ENCODE assay signal across 17 cellular contexts in the genomic region with DNA sequence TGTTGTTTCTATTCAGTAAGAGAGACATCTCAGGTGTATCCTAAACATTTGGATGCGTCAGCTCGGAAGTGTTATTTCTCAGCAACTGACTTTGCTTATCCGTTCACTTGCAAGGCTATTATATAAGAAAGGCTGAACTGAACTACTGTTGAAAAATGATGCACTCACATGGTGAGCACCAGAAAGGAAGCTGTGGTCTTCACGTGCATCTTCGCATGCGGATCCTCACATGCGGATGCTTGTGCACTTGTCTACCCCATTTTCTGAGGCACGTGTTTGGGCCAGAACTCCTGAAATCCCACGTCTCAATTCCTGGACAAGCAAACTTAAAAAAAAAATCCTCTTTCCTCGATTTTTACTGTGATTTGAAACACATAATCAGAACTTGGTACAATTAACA.
DNase-seq lines count a peak whose midpoint lies in the region; ATAC-seq and TF ChIP-seq lines count a peak whose summit lies in the region.
"Had no signal": no experiment of that assay in that cellular context is flagged by ENCODE, and none has a peak within 500 bp of the region (broad histone marks: within the 10 kb centered on the region; RNA-seq: fewer than 3 reads in every experiment).

No MANE protein-coding gene starts in this region.

- no peaks in the 10 kb centered on the region for H3K36me3 ChIP-seq in esophagus squamous epithelium
- H3K36me3 ChIP-seq in subcutaneous abdominal adipose tissue (ENCODE audit: control insufficient read depth in 5 of 5, insufficient read depth in 5 of 5, low read length in 5 of 5) = no peaks in the 10 kb centered on the region
- H3K36me3 ChIP-seq: MG63 had no signal

- H3K4me3 ChIP-seq in AG10803 (ENCODE audit: low read length) = no peak overlapping the region
- no peak overlapping the region for H3K4me3 ChIP-seq in esophagus squamous epithelium
- H3K4me3 ChIP-seq in subcutaneous abdominal adipose tissue (ENCODE audit: low read depth in 1 of 5, low read length in 5 of 5) = no peak overlapping the region
- H3K4me3 ChIP-seq: MG63, PC-9 had no signal

- peak overlapping the region; percentile 5 to 91 (median 69) for H3K27ac Mint-ChIP-seq in nephron

- no peaks in the 10 kb centered on the region for H3K9me3 Mint-ChIP-seq in nephron

- no peak for TF ChIP-seq CTCF in AG10803 (conservative IDR thresholded peaks at IDR 0.05; ENCODE audit: low read length)
- no peak for TF ChIP-seq CTCF in esophagus squamous epithelium (IDR thresholded peaks at IDR 0.05)
- TF ChIP-seq CTCF in nephron (IDR thresholded peaks at IDR 0.05; ENCODE audit: unreplicated experiment in 3 of 3) = no peak

- H3K9me3 ChIP-seq in esophagus squamous epithelium = no peaks in the 10 kb centered on the region
- no peaks in the 10 kb centered on the region for H3K9me3 ChIP-seq in subcutaneous abdominal adipose tissue (ENCODE audit: control insufficient read depth in 5 of 5, low read length in 5 of 5)
- H3K9me3 ChIP-seq: MG63 had no signal

- H3K4me1 ChIP-seq in esophagus squamous epithelium (peaks cover 0 to 59% (median 6%) of the 10 kb centered on the region in 3 donors), subcutaneous abdominal adipose tissue (ENCODE audit: control insufficient read depth in 5 of 5, insufficient read depth in 5 of 5, low read length in 5 of 5) (peaks cover 8 to 53% (median 33%) of the 10 kb centered on the region in 5 donors)

- H3K9ac ChIP-seq in subcutaneous abdominal adipose tissue (ENCODE audit: low read length in 5 of 5) = no peak overlapping the region

- H3K27me3 Mint-ChIP-seq in nephron (ENCODE audit: low read depth) = no peaks in the 10 kb centered on the region

- no peaks in the 10 kb centered on the region for H3K36me3 Mint-ChIP-seq in nephron (ENCODE audit: low read depth)

- peaks cover 73% of the 10 kb centered on the region for H3K4me1 Mint-ChIP-seq in nephron

- H3K27me3 ChIP-seq in esophagus squamous epithelium (no peaks in the 10 kb centered on the region), subcutaneous abdominal adipose tissue (ENCODE audit: control insufficient read depth in 5 of 5, insufficient read depth in 4 of 5, low read length in 5 of 5) (no peaks in the 10 kb centered on the region)
- H3K27me3 ChIP-seq: MG63 had no signal

- peak; percentile 43 for DNase-seq in AG10803 (ENCODE audit: low read depth)
- no peak for DNase-seq in esophagus squamous epithelium (lab: John Stamatoyannopoulos, UW)
- DNase-seq in NCI-H2171 treated with DMSO at 0.1 percent for 48 hours (lab: John Stamatoyannopoulos, UW) = no peak
- DNase-seq: DMS 273 treated with DMSO at 0.1 percent for 48 hours, GF-D8, Karpas-422, MG63, NCI-H1092, NCI-H2227 treated with DMSO at 0.1 percent for 48 hours, NCI-H524, PC-9 had no signal

- H3K4me3 Mint-ChIP-seq in nephron = no peak overlapping the region

- no peak for TF ChIP-seq POLR2A in esophagus squamous epithelium (IDR thresholded peaks at IDR 0.05)

- ATAC-seq in HG03108 (IDR thresholded peaks at IDR 0.05; ENCODE audit: unreplicated experiment) (no peak), GM21447 (IDR thresholded peaks at IDR 0.05; ENCODE audit: unreplicated experiment) (no peak), HG02571 (IDR thresholded peaks at IDR 0.05; ENCODE audit: unreplicated experiment) (no peak)

- intact Hi-C loops in esophagus squamous epithelium (cut with DNase I) = no loop called here

- WGBS in esophagus squamous epithelium, 2 donors = 70 to 79% methylated on average over 10 of the region's 10 CpGs

- H3K27ac ChIP-seq in esophagus squamous epithelium (peak overlapping the region in 3 of 4 donors; percentile 28 to 44 (median 28)), subcutaneous abdominal adipose tissue (ENCODE audit: low read depth, low read length) (peak overlapping the region; percentile 1)
- H3K27ac ChIP-seq: C4-2B, PC-9 had no signal
